1 cellular context compared by ENCODE assay signal in the genomic region with DNA sequence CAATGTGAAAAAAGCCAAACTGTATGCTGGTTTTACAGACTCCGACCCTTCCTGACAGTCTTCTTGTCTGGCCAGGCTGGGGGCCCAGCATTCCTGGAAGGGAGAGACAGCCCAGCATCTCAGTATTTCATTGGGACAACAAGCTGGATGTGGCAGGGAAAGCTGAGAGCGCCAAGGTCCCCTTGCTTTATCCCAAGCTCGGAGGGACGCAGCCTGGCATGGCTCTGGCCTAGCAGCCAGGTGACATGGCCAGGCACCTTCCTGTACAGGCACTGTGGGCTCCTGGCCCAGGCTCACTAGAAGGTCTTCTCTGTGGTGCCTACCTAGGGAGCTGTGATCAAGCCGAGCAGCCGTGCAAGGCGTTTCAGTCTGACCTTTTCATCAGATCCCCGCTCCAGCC.
TF ChIP-seq lines count a peak whose summit lies in the region.

No MANE protein-coding gene starts in this region.

TF ChIP-seq in endothelial cell of umbilical vein, 7 proteins besides CTCF, POLR2A, EP300 and RAD21:
- TF ChIP-seq POLR2AphosphoS5 (IDR thresholded peaks at IDR 0.05; ENCODE audit: insufficient read depth, low read depth, low read length) (no peak), GATA2 (IDR thresholded peaks at IDR 0.05; ENCODE audit: insufficient read depth, insufficient read length, low read depth, low read length) (no peak), EZH2 (IDR thresholded peaks at IDR 0.05; ENCODE audit: borderline replicate concordance, low read depth, low read length, severe bottlenecking) (no peak), MAX (IDR thresholded peaks at IDR 0.05; ENCODE audit: insufficient read depth, insufficient read length) (no peak), JUN (IDR thresholded peaks at IDR 0.05; ENCODE audit: borderline replicate concordance, insufficient read depth, insufficient read length, low read depth) (no peak), MYC (IDR thresholded peaks at IDR 0.05; ENCODE audit: low read depth, low read length) (no peak), FOS (IDR thresholded peaks at IDR 0.05; ENCODE audit: borderline replicate concordance, insufficient read depth, low read length) (no peak)
